Comparison of ENCODE assay signal across 11 cellular contexts in the genomic region with DNA sequence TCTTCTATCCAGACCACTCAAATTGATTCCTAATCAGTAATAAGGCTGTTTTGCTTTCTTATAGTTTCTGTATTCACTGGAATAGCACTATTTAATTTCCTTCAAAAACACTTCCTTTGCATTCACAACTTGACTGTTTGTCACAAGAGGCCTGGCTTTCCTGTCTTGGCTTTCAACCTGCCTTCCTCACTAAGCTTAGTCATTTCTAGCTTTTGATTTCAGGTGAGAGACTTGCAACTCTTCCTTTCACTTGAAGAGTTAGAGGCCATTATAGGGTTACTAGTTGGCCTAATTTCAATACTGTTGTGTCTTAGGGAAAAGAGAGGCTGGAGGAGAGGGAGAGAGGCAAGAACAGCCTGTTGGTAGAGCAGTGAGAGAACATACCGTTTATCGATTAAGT. TPM values are rescaled to one million over a fixed set of nuclear protein-coding genes. Genes with fewer than 3 reads are reported as not detected.
DNase-seq lines count a peak whose midpoint lies in the region; ATAC-seq, FAIRE-seq and TF ChIP-seq lines count a peak whose summit lies in the region.
"Had no signal": no experiment of that assay in that cellular context is flagged by ENCODE, and none has a peak within 500 bp of the region (broad histone marks: within the 10 kb centered on the region; RNA-seq: fewer than 3 reads in every experiment).

No MANE protein-coding gene starts in this region.

- ATAC-seq in GM18873 (IDR thresholded peaks at IDR 0.05; ENCODE audit: low FRiP score, unreplicated experiment) (peak; percentile 54), GM21786 (IDR thresholded peaks at IDR 0.05; ENCODE audit: unreplicated experiment) (peak; percentile 75), HG03520 (IDR thresholded peaks at IDR 0.05; ENCODE audit: unreplicated experiment) (peak; percentile 51), HG03354 (IDR thresholded peaks at IDR 0.05; ENCODE audit: poor library complexity, severe bottlenecking, unreplicated experiment) (no peak)

- TF ChIP-seq POLR2A in GM12891 (IDR thresholded peaks at IDR 0.05; ENCODE audit: low read depth, low read length): no peak

- DNase-seq in GM12891 (ENCODE audit: insufficient read length, low spot score) (no peak), SKM-1 (lab: John Stamatoyannopoulos, UW; ENCODE audit: unreplicated experiment) (no peak), amygdala (lab: John Stamatoyannopoulos, UW) (no peak), NOMO-1 treated with DMSO at 0.1 percent for 48 hours (lab: John Stamatoyannopoulos, UW; ENCODE audit: unreplicated experiment) (no peak)
- DNase-seq: EL; PC-9; stimulated activated CD4-positive, alpha-beta T cell treated with anti-CD3 and anti-CD28 coated beads, Interleukin-12 subunit alpha, Interleukin-12 subunit beta, amount 100 ng/mL, for 4 hours had no signal

- FAIRE-seq in GM12891 (lab: Jason Lieb, UNC): peak; percentile 77

TF ChIP-seq in GM12891, 5 proteins besides CTCF, POLR2A, EP300 and RAD21:
- TF ChIP-seq POLR2AphosphoS5 (IDR thresholded peaks at IDR 0.05; ENCODE audit: low read depth, low read length) (no peak), SPI1 (IDR thresholded peaks at IDR 0.05; ENCODE audit: low read depth, low read length) (peak; percentile 43; the same call in 1 of the 2 replicates)

RNA-seq across cellular contexts. Expression of a gene that starts 47.0 kb away (rescaled TPM):
- polyA plus RNA-seq in GM12891 (2012; ENCODE audit: low read depth, missing spikeins): 9.5 TPM
